In genomic region chr19:44954649-44955499, GRCh38 we compare ENCODE assay signal across 1 cellular context.
TF ChIP-seq lines count a peak whose summit lies in the region.

Gene CLPTM1 (plus strand): TSS chr19:44955380. CDS start chr19:44955396, 16 bp downstream.

TF ChIP-seq in GM12878, 131 proteins besides CTCF, POLR2A, EP300 and RAD21 (continued from another document and continues in another):
- no peak for TF ChIP-seq REST (IDR thresholded peaks at IDR 0.05; ENCODE audit: low read depth, low read length)
- TF ChIP-seq ATF2 (IDR thresholded peaks at IDR 0.05; ENCODE audit: low read length) = no peak
- TF ChIP-seq TBL1XR1 (IDR thresholded peaks at IDR 0.05; ENCODE audit: low read depth, low read length) = peak; percentile 76
- TF ChIP-seq NKRF (conservative IDR thresholded peaks at IDR 0.05) = peak; percentile 61
- TF ChIP-seq CBX5 (IDR thresholded peaks at IDR 0.05; ENCODE audit: low read depth) = no peak
- peak; percentile 97 for TF ChIP-seq CBFB (IDR thresholded peaks at IDR 0.05; ENCODE audit: low read depth)
- TF ChIP-seq EZH2 (IDR thresholded peaks at IDR 0.05; ENCODE audit: borderline replicate concordance, control insufficient read depth, low read depth, low read length) = no peak
- TF ChIP-seq IRF3 (IDR thresholded peaks at IDR 0.05) = 0 out of 2 replicates have a peak, but pooled peaks have one; percentile 14
- TF ChIP-seq ZNF687 (IDR thresholded peaks at IDR 0.05) = peak; percentile 23; the same call in 1 of the 2 replicates
- TF ChIP-seq USF1 (IDR thresholded peaks at IDR 0.05; ENCODE audit: borderline replicate concordance, extremely low read length, insufficient read depth, low read depth, low read length) = no peak
- TF ChIP-seq POU2F2 (IDR thresholded peaks at IDR 0.05; ENCODE audit: borderline replicate concordance, low read depth, low read length) = 0 out of 3 replicates have a peak, but pooled peaks have one; percentile 8
- peak; percentile 78; the same call in 1 of the 2 replicates for TF ChIP-seq MXI1 (IDR thresholded peaks at IDR 0.05; ENCODE audit: low read depth, low read length)
- TF ChIP-seq ZNF274 (IDR thresholded peaks at IDR 0.05; ENCODE audit: insufficient read depth, insufficient read length) = no peak
- no peak for TF ChIP-seq BCL11A (IDR thresholded peaks at IDR 0.05; ENCODE audit: low read depth, low read length)
- TF ChIP-seq BMI1 (IDR thresholded peaks at IDR 0.05; ENCODE audit: borderline replicate concordance) = no peak
- TF ChIP-seq HCFC1 (IDR thresholded peaks at IDR 0.05; ENCODE audit: low read length) = peak; percentile 68
- peak; percentile 55 for TF ChIP-seq PKNOX1 (IDR thresholded peaks at IDR 0.05)
- no peak for TF ChIP-seq RBBP5 (conservative IDR thresholded peaks at IDR 0.05)
- peak; percentile 85 for TF ChIP-seq GABPA (IDR thresholded peaks at IDR 0.05; ENCODE audit: low read depth)
- TF ChIP-seq HSF1 (IDR thresholded peaks at IDR 0.05; ENCODE audit: low read depth, low read length) = no peak
- TF ChIP-seq NR2C2 (IDR thresholded peaks at IDR 0.05; ENCODE audit: borderline replicate concordance, control insufficient read depth, insufficient read length, low read depth) = no peak
- no peak for TF ChIP-seq MYB (IDR thresholded peaks at IDR 0.05; ENCODE audit: borderline replicate concordance, low read depth, low read length)
- TF ChIP-seq RFX5 (IDR thresholded peaks at IDR 0.05; ENCODE audit: low read depth, low read length) = 0 out of 2 replicates have a peak, but pooled peaks have one; percentile 52
- no peak for TF ChIP-seq HDAC6 (IDR thresholded peaks at IDR 0.05; ENCODE audit: unreplicated experiment)
- TF ChIP-seq KAT2A (conservative IDR thresholded peaks at IDR 0.05; ENCODE audit: control insufficient read depth, low read depth, low read length) = no peak
- TF ChIP-seq ZBTB11 (CRISPR knock-in tag; IDR thresholded peaks at IDR 0.05) = no peak
- TF ChIP-seq IRF4 (IDR thresholded peaks at IDR 0.05; ENCODE audit: low read depth, low read length) = no peak
- no peak for TF ChIP-seq STAT3 (IDR thresholded peaks at IDR 0.05; ENCODE audit: low read depth, low read length)
- TF ChIP-seq CEBPZ (IDR thresholded peaks at IDR 0.05; ENCODE audit: low read depth, low read length) = no peak
